In the genomic region with DNA sequence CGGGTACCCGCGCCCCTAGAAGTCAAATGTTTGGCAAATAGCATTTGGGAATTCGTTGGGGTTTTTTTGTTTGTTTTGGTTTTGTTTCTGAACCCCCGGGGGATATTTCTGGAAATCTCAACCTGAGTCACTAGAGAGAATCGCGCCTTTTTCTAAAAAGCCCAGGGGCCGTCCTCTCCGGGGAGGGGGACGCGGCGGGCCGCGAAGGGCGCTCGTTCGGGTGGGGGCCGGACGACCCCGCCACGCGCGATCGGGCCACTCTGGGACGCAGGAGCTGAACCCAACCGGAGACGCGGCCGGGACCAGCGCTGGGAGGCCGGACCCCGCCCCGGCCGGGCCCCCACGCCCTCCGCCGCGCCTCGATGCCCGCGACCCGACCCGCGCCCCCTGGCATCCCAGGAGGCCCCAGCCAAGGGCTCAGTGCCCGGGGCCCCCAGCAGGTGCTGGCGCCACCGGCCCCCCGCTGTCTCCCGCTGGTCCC, we compare ENCODE assay signal across 8 cellular contexts. TPM values are rescaled to one million over a fixed set of nuclear protein-coding genes. Genes with fewer than 3 reads are reported as not detected.
DNase-seq lines count a peak whose midpoint lies in the region; ATAC-seq and TF ChIP-seq lines count a peak whose summit lies in the region.

No MANE protein-coding gene starts in this region.

- no peak overlapping the region for H2AFZ ChIP-seq in HCT116 (ENCODE audit: low read depth, low read length, poor library complexity, severe bottlenecking)
- peak overlapping the region; percentile 85 for H2AFZ ChIP-seq in parathyroid adenoma

- no peaks in the 10 kb centered on the region for H3K27me3 Mint-ChIP-seq in T-cell

- intact Hi-C loops in HCT116 (cut with micrococcal nuclease) = no loop called here

- H3K4me2 ChIP-seq in HCT116 (ENCODE audit: low read length) (peak overlapping the region; percentile 98), parathyroid adenoma (ENCODE audit: low read length) (peak overlapping the region; percentile 98)

- ATAC-seq in HCT116 = peak; percentile 61
- ATAC-seq in T-cell (replicated peaks in 1 of 4) = peak in 2 of 4 experiments; percentile 7

- RAD21 ChIA-PET in HCT116 (lab: Charles Lee; ENCODE audit: low non-redundant PET in 1 of 2, low total read pairs in 2 of 2, uncharacterized antibody in 2 of 2, unreplicated experiment in 2 of 2) = no interaction called here

- no peak for TF ChIP-seq CTCF in HCT116 (IDR thresholded peaks at IDR 0.05 in 2 of 3, conservative IDR thresholded peaks at IDR 0.05 in 1 of 3; ENCODE audit: borderline replicate concordance in 1 of 3, insufficient read depth in 1 of 3, low read depth in 2 of 3, low read length in 2 of 3)
- no peak for TF ChIP-seq CTCF in fibroblast of pulmonary artery (IDR thresholded peaks at IDR 0.05; ENCODE audit: low read length, missing control alignments)
- TF ChIP-seq CTCF in parathyroid adenoma (IDR thresholded peaks at IDR 0.05) = no peak

- H3K4me3 ChIP-seq in HCT116 (replicated peaks in 1 of 2; ENCODE audit: low read depth in 1 of 2, low read length in 2 of 2) (peak overlapping the region; percentile 63 to 83), fibroblast of pulmonary artery (replicated peaks; ENCODE audit: low read depth, low read length) (peak overlapping the region; percentile 78), parathyroid adenoma (ENCODE audit: low read depth, low read length) (peak overlapping the region; percentile 63)

- TF ChIP-seq RAD21 in HCT116 (IDR thresholded peaks at IDR 0.05; ENCODE audit: low read depth) = no peak

- no peak for TF ChIP-seq POLR2A in HCT116 (IDR thresholded peaks at IDR 0.05; ENCODE audit: borderline replicate concordance, extremely low read depth, insufficient read depth, insufficient read length)

- H3K36me3 ChIP-seq in HCT116 (ENCODE audit: control insufficient read depth in 1 of 2, insufficient read depth in 2 of 2, low read length in 2 of 2) (no peaks in the 10 kb centered on the region), parathyroid adenoma (ENCODE audit: control insufficient read depth, insufficient read depth, low read length) (no peaks in the 10 kb centered on the region)

- CTCF ChIA-PET in HCT116 (lab: Charles Lee) (interaction anchor here (0.6 kb wide), 1 partner anchor 55 kb away, joined by 3 read pairs; no protein-coding TSS in a partner anchor), T-cell (lab: Charles Lee) (interaction anchor here (0.5 to 1.5 kb wide), 5 partner anchors 22 to 494 kb away, joined by 3 to 8 read pairs (median 4); no protein-coding TSS in a partner anchor)

- DNase-seq in EL (peak; percentile 35), HCT116 (ENCODE audit: low read depth, low spot score) (no peak), T-cell (no peak), fibroblast of pulmonary artery (ENCODE audit: low read depth) (no peak), NCI-H1930 (lab: John Stamatoyannopoulos, UW) (no peak), dedifferentiated amniotic fluid mesenchymal stem cell (ENCODE audit: extremely low spot score) (no peak), A172 (ENCODE audit: low spot score) (no peak)

- H3K9ac ChIP-seq in HCT116 (ENCODE audit: low read length) = peak overlapping the region; percentile 73
- H3K9ac ChIP-seq in parathyroid adenoma = peak overlapping the region; percentile 55

- H4K20me1 ChIP-seq in HCT116 (ENCODE audit: insufficient read depth) = no peaks in the 10 kb centered on the region

- BruUV-seq in HCT116 (replicated peaks; lab: Mats Ljungman, UMichigan) = no TSS peak

- POLR2A ChIA-PET in HCT116 (lab: Charles Lee) (interaction anchor here (1.7 kb wide), 1 partner anchor 11 kb away, joined by 9 read pairs; no protein-coding TSS in a partner anchor), T-cell (lab: Charles Lee) (interaction anchor here (0.6 to 0.8 kb wide), 4 partner anchors 9 to 492 kb away, joined by 3 to 9 read pairs (median 6); no protein-coding TSS in a partner anchor)

- no peaks in the 10 kb centered on the region for H3K27me3 ChIP-seq in HCT116 (ENCODE audit: insufficient read depth, low read length)
- no peaks in the 10 kb centered on the region for H3K27me3 ChIP-seq in parathyroid adenoma (ENCODE audit: control insufficient read depth, insufficient read depth, low read length)

- H3K4me1 ChIP-seq in HCT116 (ENCODE audit: control insufficient read depth in 1 of 2, insufficient read depth in 2 of 2, low read length in 2 of 2) (peaks cover 13 to 28% of the 10 kb centered on the region in 2 experiments), parathyroid adenoma (peaks cover 8% of the 10 kb centered on the region)

- H3K9me3 ChIP-seq in HCT116 (ENCODE audit: control insufficient read depth in 1 of 2, insufficient read depth in 1 of 2, low read depth in 1 of 2, low read length in 2 of 2) (no peaks in the 10 kb centered on the region), parathyroid adenoma (ENCODE audit: control insufficient read depth, low read length) (no peaks in the 10 kb centered on the region)

- H3K9me3 Mint-ChIP-seq in T-cell = no peaks in the 10 kb centered on the region

- H3K36me3 Mint-ChIP-seq in T-cell = peaks cover 3% of the 10 kb centered on the region

- H3K27ac ChIP-seq in HCT116 (ENCODE audit: low read depth, low read length) (peak overlapping the region; percentile 70; the same call in 1 of the 2 replicates), parathyroid adenoma (peak overlapping the region; percentile 70)

- H3K4me1 Mint-ChIP-seq in T-cell = peaks cover 42 to 51% (median 51%) of the 10 kb centered on the region in 3 donors

- H3K4me3 Mint-ChIP-seq in T-cell = peak overlapping the region; percentile 91 to 96 (median 93)

- peak overlapping the region; percentile 95 to 97 for H3K27ac Mint-ChIP-seq in T-cell

- peaks cover 53% of the 10 kb centered on the region for H3K79me2 ChIP-seq in HCT116 (ENCODE audit: insufficient read depth, low read length)
- peaks cover 6% of the 10 kb centered on the region for H3K79me2 ChIP-seq in parathyroid adenoma

- no peaks in the 10 kb centered on the region for H3K9me2 ChIP-seq in HCT116 (ENCODE audit: insufficient read depth)

TF ChIP-seq in HCT116, 20 proteins besides CTCF, POLR2A, EP300 and RAD21:
- TF ChIP-seq SP1 (IDR thresholded peaks at IDR 0.05; ENCODE audit: low read depth) (no peak), ZFX (IDR thresholded peaks at IDR 0.05) (no peak), SIN3A (IDR thresholded peaks at IDR 0.05; ENCODE audit: low read depth) (no peak), POLR2AphosphoS5 (IDR thresholded peaks at IDR 0.05; ENCODE audit: low read depth, low read length) (no peak), JUND (IDR thresholded peaks at IDR 0.05) (no peak), FOSL1 (IDR thresholded peaks at IDR 0.05; ENCODE audit: low read depth) (no peak), SRF (IDR thresholded peaks at IDR 0.05; ENCODE audit: low read depth) (no peak), ZNF274 (IDR thresholded peaks at IDR 0.05; ENCODE audit: low read depth, low read length) (no peak), TCF7L2 (IDR thresholded peaks at IDR 0.05; ENCODE audit: borderline replicate concordance, extremely low read depth, insufficient read depth, insufficient read length) (no peak), YY1 (IDR thresholded peaks at IDR 0.05; ENCODE audit: extremely low read depth, insufficient replicate concordance, low read depth, low read length) (no peak)
- TF ChIP-seq, protein P1, sequence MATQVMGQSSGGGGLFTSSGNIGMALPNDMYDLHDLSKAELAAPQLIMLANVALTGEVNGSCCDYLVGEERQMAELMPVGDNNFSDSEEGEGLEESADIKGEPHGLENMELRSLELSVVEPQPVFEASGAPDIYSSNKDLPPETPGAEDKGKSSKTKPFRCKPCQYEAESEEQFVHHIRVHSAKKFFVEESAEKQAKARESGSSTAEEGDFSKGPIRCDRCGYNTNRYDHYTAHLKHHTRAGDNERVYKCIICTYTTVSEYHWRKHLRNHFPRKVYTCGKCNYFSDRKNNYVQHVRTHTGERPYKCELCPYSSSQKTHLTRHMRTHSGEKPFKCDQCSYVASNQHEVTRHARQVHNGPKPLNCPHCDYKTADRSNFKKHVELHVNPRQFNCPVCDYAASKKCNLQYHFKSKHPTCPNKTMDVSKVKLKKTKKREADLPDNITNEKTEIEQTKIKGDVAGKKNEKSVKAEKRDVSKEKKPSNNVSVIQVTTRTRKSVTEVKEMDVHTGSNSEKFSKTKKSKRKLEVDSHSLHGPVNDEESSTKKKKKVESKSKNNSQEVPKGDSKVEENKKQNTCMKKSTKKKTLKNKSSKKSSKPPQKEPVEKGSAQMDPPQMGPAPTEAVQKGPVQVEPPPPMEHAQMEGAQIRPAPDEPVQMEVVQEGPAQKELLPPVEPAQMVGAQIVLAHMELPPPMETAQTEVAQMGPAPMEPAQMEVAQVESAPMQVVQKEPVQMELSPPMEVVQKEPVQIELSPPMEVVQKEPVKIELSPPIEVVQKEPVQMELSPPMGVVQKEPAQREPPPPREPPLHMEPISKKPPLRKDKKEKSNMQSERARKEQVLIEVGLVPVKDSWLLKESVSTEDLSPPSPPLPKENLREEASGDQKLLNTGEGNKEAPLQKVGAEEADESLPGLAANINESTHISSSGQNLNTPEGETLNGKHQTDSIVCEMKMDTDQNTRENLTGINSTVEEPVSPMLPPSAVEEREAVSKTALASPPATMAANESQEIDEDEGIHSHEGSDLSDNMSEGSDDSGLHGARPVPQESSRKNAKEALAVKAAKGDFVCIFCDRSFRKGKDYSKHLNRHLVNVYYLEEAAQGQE (IDR thresholded peaks at IDR 0.05; ENCODE audit: low read depth) = no peak

RNA-seq across cellular contexts. Expression of a gene that starts 0.3 kb away (rescaled TPM):
- 84.2 TPM for total RNA-seq in HCT116 (2021; ENCODE audit: unreplicated experiment)
- polyA plus RNA-seq in HCT116 (2012) = 86.6 and 106 TPM in 2 replicates
- 100 to 1,000 TPM; 150 to 256 (median 161) TPM for total RNA-seq in T-cell
- 30.1 and 38.4 TPM in 2 replicates for total RNA-seq in A172 (2014; rRNA removed; shearing (Covaris generic))
